Comparison of ENCODE assay signal across 19 cellular contexts in genomic region chr21:33549848-33550771, GRCh38.
"Had no signal": no experiment of that assay in that cellular context is flagged by ENCODE, and none has a peak within 500 bp of the region (broad histone marks: within the 10 kb centered on the region; RNA-seq: fewer than 3 reads in every experiment).

No MANE protein-coding gene starts in this region.

- H3K4me3 ChIP-seq: breast epithelium, esophagus muscularis mucosa, left lung, prostate gland, right lobe of liver, spleen had no signal

- H3K9me3 ChIP-seq: breast epithelium, esophagus muscularis mucosa, left lung, prostate gland, right lobe of liver, spleen had no signal

- H3K27ac Mint-ChIP-seq: activated B cell treated with CpG ODN at 0.5 μM for 24 hours; activated naive CD8-positive, alpha-beta T cell treated with anti-CD3 and anti-CD28 coated beads, Interleukin-2, amount 10 ng/mL, durations not matched to agents 7 days and 5 days; type B pancreatic cell had no signal

- H3K4me1 ChIP-seq: breast epithelium had no signal

- H3K9me3 Mint-ChIP-seq: activated naive CD8-positive, alpha-beta T cell treated with anti-CD3 and anti-CD28 coated beads, Interleukin-2, amount 10 ng/mL, durations not matched to agents 7 days and 5 days; stimulated activated naive B cell treated with anti-CD40 and anti-IgM and Interleukin-4, amounts not matched to agents 10 μg/mL and 1 μg/mL and 100 μg/mL, for 72 hours; type B pancreatic cell had no signal

- H3K27ac ChIP-seq: breast epithelium, esophagus muscularis mucosa, left lung, prostate gland, right lobe of liver, spleen had no signal

- H3K4me3 Mint-ChIP-seq: activated B cell treated with CpG ODN at 0.5 μM for 24 hours; activated naive CD8-positive, alpha-beta T cell treated with anti-CD3 and anti-CD28 coated beads, Interleukin-2, amount 10 ng/mL, durations not matched to agents 7 days and 5 days; stimulated activated naive B cell treated with anti-CD40 and anti-IgM and Interleukin-4, amounts not matched to agents 10 μg/mL and 1 μg/mL and 100 μg/mL, for 72 hours; type B pancreatic cell had no signal

- ATAC-seq: left lung; stimulated activated naive B cell treated with anti-CD40 and anti-IgM and Interleukin-4, amounts not matched to agents 10 μg/mL and 1 μg/mL and 100 μg/mL, for 72 hours had no signal

- DNase-seq: activated B cell treated with CpG ODN at 0.5 μM for 24 hours; activated CD4-positive, alpha-beta T cell treated with anti-CD3 and anti-CD28 coated beads, Interleukin-2, amount 50 U/mL, for 1 hour; activated gamma-delta T cell; activated naive CD8-positive, alpha-beta T cell treated with anti-CD3 and anti-CD28 coated beads, Interleukin-2, amount 10 ng/mL, durations not matched to agents 7 days and 5 days; activated T-cell treated with anti-CD3 and anti-CD28 coated beads, Interleukin-2, amount 50 U/mL, for 48 hours; aorta; head of caudate nucleus; left lung; nucleus accumbens; right lobe of liver; stimulated activated CD4-positive, alpha-beta T cell treated with anti-CD3 and anti-CD28 coated beads, Interleukin-2, amount 100 ng/mL, for 24 hours; stimulated activated naive B cell treated with anti-CD40 and anti-IgM and Interleukin-4, amounts not matched to agents 10 μg/mL and 1 μg/mL and 100 μg/mL, for 72 hours; T-helper 2 cell had no signal

- H3K27me3 ChIP-seq: breast epithelium, esophagus muscularis mucosa, left lung, right lobe of liver, spleen had no signal

- H3K27me3 Mint-ChIP-seq: activated B cell treated with CpG ODN at 0.5 μM for 24 hours; activated naive CD8-positive, alpha-beta T cell treated with anti-CD3 and anti-CD28 coated beads, Interleukin-2, amount 10 ng/mL, durations not matched to agents 7 days and 5 days; stimulated activated naive B cell treated with anti-CD40 and anti-IgM and Interleukin-4, amounts not matched to agents 10 μg/mL and 1 μg/mL and 100 μg/mL, for 72 hours; type B pancreatic cell had no signal

- FAIRE-seq: TTC549 had no signal
